In the genomic region with DNA sequence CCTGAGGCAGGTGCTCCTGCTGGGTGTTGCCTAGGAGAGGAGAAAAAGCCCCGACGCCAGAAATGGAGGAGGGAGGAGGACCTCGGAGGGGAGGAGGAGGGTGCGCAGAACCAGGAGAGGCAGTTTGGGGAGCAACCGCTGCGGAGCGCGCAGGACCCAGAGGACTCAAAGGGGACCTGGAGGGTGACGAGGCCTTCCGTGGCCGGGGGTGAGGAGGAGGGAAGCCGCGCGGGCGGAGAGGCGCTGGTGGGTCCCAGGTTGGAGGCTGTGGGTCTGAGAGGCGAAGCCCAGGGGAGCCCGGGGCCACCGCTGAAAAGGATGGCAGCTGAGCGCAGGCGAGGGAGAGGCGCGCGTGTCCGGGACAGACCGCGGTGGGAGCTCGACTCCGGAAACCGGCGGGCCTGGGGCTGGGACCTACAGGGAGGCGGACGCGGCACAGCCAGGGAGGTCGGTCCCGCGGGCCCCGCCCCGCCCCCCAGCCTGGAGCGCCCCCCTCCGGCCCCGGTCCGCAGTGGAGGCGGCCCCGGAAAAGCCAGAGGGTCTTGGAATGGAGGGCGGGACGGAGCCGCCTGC, we compare ENCODE assay signal across 1 cellular context.
TF ChIP-seq lines count a peak whose summit lies in the region.

No MANE protein-coding gene starts in this region.

TF ChIP-seq in K562, 482 proteins besides CTCF, POLR2A, EP300 and RAD21 (continued from another document):
- TF ChIP-seq ZNF639 (CRISPR knock-in tag; conservative IDR thresholded peaks at IDR 0.05 in 1 of 2, IDR thresholded peaks at IDR 0.05 in 1 of 2) (peak in 1 of 2 experiments; percentile 95; a peak in 2 of 4 replicates), MGA (IDR thresholded peaks at IDR 0.05) (peak; percentile 38; the same call in 1 of the 2 replicates), ZNF253 (CRISPR knock-in tag; conservative IDR thresholded peaks at IDR 0.05) (no peak), TFAP4 (CRISPR knock-in tag; IDR thresholded peaks at IDR 0.05; ENCODE audit: borderline replicate concordance) (peak; percentile 11), ARID1B (IDR thresholded peaks at IDR 0.05) (no peak), SNIP1 (IDR thresholded peaks at IDR 0.05; ENCODE audit: low read depth) (peak; percentile 21; the same call in 1 of the 2 replicates), FOS (IDR thresholded peaks at IDR 0.05; ENCODE audit: extremely low read depth, insufficient read length) (no peak), ETV1 (tag; conservative IDR thresholded peaks at IDR 0.05; ENCODE audit: low read depth) (peak; percentile 46; the same call in 1 of the 2 replicates), ZKSCAN1 (IDR thresholded peaks at IDR 0.05; ENCODE audit: low read depth, low read length) (no peak), RBBP5 (IDR thresholded peaks at IDR 0.05; ENCODE audit: borderline replicate concordance, insufficient read depth, low read length, poor library complexity, severe bottlenecking) (peak; percentile 62), PHF20 (IDR thresholded peaks at IDR 0.05; ENCODE audit: partially characterized antibody) (peak; percentile 58)
- TF ChIP-seq, protein P1, sequence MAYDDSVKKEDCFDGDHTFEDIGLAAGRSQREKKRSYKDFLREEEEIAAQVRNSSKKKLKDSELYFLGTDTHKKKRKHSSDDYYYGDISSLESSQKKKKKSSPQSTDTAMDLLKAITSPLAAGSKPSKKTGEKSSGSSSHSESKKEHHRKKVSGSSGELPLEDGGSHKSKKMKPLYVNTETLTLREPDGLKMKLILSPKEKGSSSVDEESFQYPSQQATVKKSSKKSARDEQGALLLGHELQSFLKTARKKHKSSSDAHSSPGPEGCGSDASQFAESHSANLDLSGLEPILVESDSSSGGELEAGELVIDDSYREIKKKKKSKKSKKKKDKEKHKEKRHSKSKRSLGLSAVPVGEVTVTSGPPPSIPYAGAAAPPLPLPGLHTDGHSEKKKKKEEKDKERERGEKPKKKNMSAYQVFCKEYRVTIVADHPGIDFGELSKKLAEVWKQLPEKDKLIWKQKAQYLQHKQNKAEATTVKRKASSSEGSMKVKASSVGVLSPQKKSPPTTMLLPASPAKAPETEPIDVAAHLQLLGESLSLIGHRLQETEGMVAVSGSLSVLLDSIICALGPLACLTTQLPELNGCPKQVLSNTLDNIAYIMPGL (CRISPR knock-in tag; IDR thresholded peaks at IDR 0.05): 0 out of 2 replicates have a peak, but pooled peaks have one; percentile 41
